8 cellular contexts compared by ENCODE assay signal in the genomic region with DNA sequence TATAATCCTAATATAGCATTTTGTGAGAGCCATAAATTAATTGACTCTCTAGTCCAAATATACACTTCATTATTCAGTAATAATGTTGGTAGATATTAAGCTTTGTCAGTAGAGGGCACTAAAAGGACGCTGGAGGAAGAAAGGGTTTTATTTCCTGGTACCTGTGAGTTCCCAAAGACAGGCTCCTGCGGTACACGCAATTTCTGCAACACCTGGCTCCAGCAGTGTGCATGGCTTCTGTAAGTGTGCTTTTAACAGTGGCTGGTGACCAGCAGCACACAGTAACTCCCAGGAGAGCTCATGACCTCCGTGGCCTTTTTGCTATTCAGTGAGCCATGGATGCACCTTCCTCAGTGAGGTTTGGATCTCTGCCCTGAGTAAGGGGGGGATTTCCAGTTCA.
A peak's percentile ranks its signal among the peaks of the same experiment; 100 is the strongest.
DNase-seq lines count a peak whose midpoint lies in the region; ATAC-seq and TF ChIP-seq lines count a peak whose summit lies in the region.

No MANE protein-coding gene starts in this region.

- H3K4me2 ChIP-seq in smooth muscle cell = no peak overlapping the region

- H3K36me3 ChIP-seq in smooth muscle cell (ENCODE audit: low read depth) = no peaks in the 10 kb centered on the region

- H3K27me3 ChIP-seq in smooth muscle cell (ENCODE audit: low read depth) = no peaks in the 10 kb centered on the region

- peak; percentile 3 for DNase-seq in DMS153 treated with DMSO at 0.1 percent for 48 hours (lab: John Stamatoyannopoulos, UW; ENCODE audit: unreplicated experiment)
- DNase-seq in GM19238 (ENCODE audit: insufficient read length, low spot score) = peak; percentile 1
- DNase-seq in NCI-H69 (lab: John Stamatoyannopoulos, UW) = peak; percentile 17
- DNase-seq in epithelial cell of prostate (ENCODE audit: low read depth, low spot score) = peak; percentile 12
- DNase-seq in smooth muscle cell (lab: John Stamatoyannopoulos, UW; ENCODE audit: unreplicated experiment) = no peak
- DNase-seq in NK-92 (lab: John Stamatoyannopoulos, UW; ENCODE audit: unreplicated experiment) = no peak
- DNase-seq in stimulated activated CD4-positive, alpha-beta T cell treated with anti-CD3 and anti-CD28 coated beads, Interleukin-1b, Interleukin-23, amount 100 ng/mL, for 48 hours = no peak

- peak; percentile 42 for TF ChIP-seq CTCF in smooth muscle cell (IDR thresholded peaks at IDR 0.05; ENCODE audit: borderline replicate concordance, insufficient read depth, poor library complexity, severe bottlenecking)

- H3K79me2 ChIP-seq in smooth muscle cell (ENCODE audit: low read depth) = no peaks in the 10 kb centered on the region

- no peak overlapping the region for H3K4me3 ChIP-seq in smooth muscle cell

- H3K27ac ChIP-seq in epithelial cell of prostate (no peak overlapping the region), smooth muscle cell (ENCODE audit: low read depth) (no peak overlapping the region)

- H3K9me3 ChIP-seq in smooth muscle cell (replicated peaks; ENCODE audit: low read depth) = no peaks in the 10 kb centered on the region

- WGBS in smooth muscle cell (ENCODE audit: low lambda C conversion rate) = 12% methylated on average over 4 of the region's 4 CpGs

- H3F3A ChIP-seq in smooth muscle cell (ENCODE audit: low read depth) = no peaks in the 10 kb centered on the region

- no peak overlapping the region for H2AFZ ChIP-seq in smooth muscle cell (ENCODE audit: low read depth)

- H3K9ac ChIP-seq in smooth muscle cell (ENCODE audit: low read depth) = no peak overlapping the region

- no peaks in the 10 kb centered on the region for H4K20me1 ChIP-seq in smooth muscle cell (ENCODE audit: low read depth)

- ATAC-seq in HG03097 (IDR thresholded peaks at IDR 0.05; ENCODE audit: low FRiP score, unreplicated experiment) = peak; percentile 94

- no peaks in the 10 kb centered on the region for H3K4me1 ChIP-seq in smooth muscle cell (ENCODE audit: low read depth)

Comparison
In these comparisons a context has a peak if more than half of its experiments do, and no peak if none do; other contexts are left out.
1. DNase-seq: peak in DMS153 treated with DMSO at 0.1 percent for 48 hours (single experiment), GM19238 (single experiment), NCI-H69 (single experiment) and epithelial cell of prostate (single experiment); none in smooth muscle cell (single experiment), NK-92 (single experiment) and stimulated activated CD4-positive, alpha-beta T cell treated with anti-CD3 and anti-CD28 coated beads, Interleukin-1b, Interleukin-23, amount 100 ng/mL, for 48 hours (single experiment).